ENCODE assay signal across 1 cellular context in the genomic region with DNA sequence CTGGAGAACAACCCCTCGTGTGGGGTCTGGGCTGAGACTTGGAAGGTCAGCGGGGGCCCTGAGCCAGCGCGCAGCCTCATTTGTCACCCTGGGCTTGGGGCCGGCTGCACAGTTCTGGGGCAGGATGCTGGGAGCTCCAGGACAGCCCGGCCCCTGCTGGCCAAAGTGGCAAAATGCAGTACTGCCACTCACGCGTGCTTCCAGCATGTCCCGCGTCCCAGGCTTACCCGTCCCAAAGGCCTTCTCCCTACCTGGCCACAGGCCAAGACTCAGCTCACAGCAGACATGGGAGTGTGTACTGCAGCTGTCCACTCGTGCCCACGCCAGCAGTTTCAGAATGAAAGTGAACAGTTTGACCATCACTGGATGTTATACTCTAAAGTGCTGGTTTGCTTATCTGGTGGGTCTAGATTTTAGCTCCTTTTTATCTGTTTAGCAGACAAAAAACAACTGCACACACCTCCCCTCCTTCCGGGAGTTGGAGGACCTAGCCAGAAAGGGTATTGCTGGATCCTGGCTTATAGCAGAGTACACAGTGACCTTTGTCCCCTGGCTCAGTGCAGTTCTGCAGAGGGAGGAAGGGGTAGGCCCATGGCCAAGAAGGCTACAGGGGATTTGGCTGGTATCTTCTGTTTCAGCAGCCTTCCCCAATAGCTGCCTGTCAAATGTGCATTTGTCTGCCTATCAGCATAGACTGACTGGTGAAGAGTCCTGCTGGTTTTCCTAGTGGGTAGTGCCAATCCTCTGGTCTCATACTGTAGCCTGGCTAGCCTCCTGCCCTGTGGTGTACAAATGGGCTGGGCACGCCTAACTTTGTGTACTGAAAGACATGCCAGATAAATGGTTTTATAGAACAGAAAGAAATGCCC.
TF ChIP-seq lines count a peak whose summit lies in the region.

No MANE protein-coding gene starts in this region.

TF ChIP-seq in K562, 482 proteins besides CTCF, POLR2A, EP300 and RAD21 (continued from another document and continues in another):
- TF ChIP-seq STAT6 (CRISPR knock-in tag; IDR thresholded peaks at IDR 0.05) (no peak), MNT (conservative IDR thresholded peaks at IDR 0.05) (peak; percentile 21 to 48; a peak in 1 of 4 replicates), SRSF3 (IDR thresholded peaks at IDR 0.05; ENCODE audit: insufficient read depth, low read length) (no peak), RBFOX2 (IDR thresholded peaks at IDR 0.05; ENCODE audit: low read depth, low read length) (peak; percentile 57), HMG20A (CRISPR knock-in tag; conservative IDR thresholded peaks at IDR 0.05) (no peak), ZNF518B (CRISPR knock-in tag; IDR thresholded peaks at IDR 0.05) (no peak), HLTF (IDR thresholded peaks at IDR 0.05) (no peak), C11orf30 (IDR thresholded peaks at IDR 0.05; ENCODE audit: low read depth) (no peak), GTF2A2 (tag; IDR thresholded peaks at IDR 0.05) (no peak), XRCC3 (IDR thresholded peaks at IDR 0.05) (no peak), SMAD4 (CRISPR knock-in tag; conservative IDR thresholded peaks at IDR 0.05) (peak; percentile 27; the same call in 1 of the 2 replicates), AFF1 (IDR thresholded peaks at IDR 0.05; ENCODE audit: low read depth in 1 of 2, partially characterized antibody in 2 of 2) (no peak), HMGN3 (IDR thresholded peaks at IDR 0.05; ENCODE audit: borderline replicate concordance, extremely low read depth, insufficient read length, low read depth, low read length) (no peak), PREB (CRISPR knock-in tag; IDR thresholded peaks at IDR 0.05) (no peak), ZKSCAN3 (CRISPR knock-in tag; IDR thresholded peaks at IDR 0.05) (no peak), NCOR1 (IDR thresholded peaks at IDR 0.05) (no peak), FOXP1 (CRISPR knock-in tag; IDR thresholded peaks at IDR 0.05) (no peak), ZNF785 (CRISPR knock-in tag; IDR thresholded peaks at IDR 0.05) (no peak), PHB2 (IDR thresholded peaks at IDR 0.05; ENCODE audit: low read depth) (no peak), MTF1 (CRISPR knock-in tag; IDR thresholded peaks at IDR 0.05; ENCODE audit: borderline replicate concordance) (no peak), ESRRA (IDR thresholded peaks at IDR 0.05; ENCODE audit: borderline replicate concordance, low read depth) (no peak), JUNB (CRISPR knock-in tag; conservative IDR thresholded peaks at IDR 0.05) (no peak), ZNF121 (CRISPR knock-in tag; conservative IDR thresholded peaks at IDR 0.05) (no peak), ZFP1 (CRISPR knock-in tag; IDR thresholded peaks at IDR 0.05) (no peak), TRIM28 (IDR thresholded peaks at IDR 0.05) (no peak)
- TF ChIP-seq, protein P1, sequence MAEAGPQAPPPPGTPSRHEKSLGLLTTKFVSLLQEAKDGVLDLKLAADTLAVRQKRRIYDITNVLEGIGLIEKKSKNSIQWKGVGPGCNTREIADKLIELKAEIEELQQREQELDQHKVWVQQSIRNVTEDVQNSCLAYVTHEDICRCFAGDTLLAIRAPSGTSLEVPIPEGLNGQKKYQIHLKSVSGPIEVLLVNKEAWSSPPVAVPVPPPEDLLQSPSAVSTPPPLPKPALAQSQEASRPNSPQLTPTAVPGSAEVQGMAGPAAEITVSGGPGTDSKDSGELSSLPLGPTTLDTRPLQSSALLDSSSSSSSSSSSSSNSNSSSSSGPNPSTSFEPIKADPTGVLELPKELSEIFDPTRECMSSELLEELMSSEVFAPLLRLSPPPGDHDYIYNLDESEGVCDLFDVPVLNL (CRISPR knock-in tag; IDR thresholded peaks at IDR 0.05; ENCODE audit: low read depth) = no peak
- TF ChIP-seq, protein P2, sequence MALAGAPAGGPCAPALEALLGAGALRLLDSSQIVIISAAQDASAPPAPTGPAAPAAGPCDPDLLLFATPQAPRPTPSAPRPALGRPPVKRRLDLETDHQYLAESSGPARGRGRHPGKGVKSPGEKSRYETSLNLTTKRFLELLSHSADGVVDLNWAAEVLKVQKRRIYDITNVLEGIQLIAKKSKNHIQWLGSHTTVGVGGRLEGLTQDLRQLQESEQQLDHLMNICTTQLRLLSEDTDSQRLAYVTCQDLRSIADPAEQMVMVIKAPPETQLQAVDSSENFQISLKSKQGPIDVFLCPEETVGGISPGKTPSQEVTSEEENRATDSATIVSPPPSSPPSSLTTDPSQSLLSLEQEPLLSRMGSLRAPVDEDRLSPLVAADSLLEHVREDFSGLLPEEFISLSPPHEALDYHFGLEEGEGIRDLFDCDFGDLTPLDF (CRISPR knock-in tag; IDR thresholded peaks at IDR 0.05) = no peak
- TF ChIP-seq, protein P3, sequence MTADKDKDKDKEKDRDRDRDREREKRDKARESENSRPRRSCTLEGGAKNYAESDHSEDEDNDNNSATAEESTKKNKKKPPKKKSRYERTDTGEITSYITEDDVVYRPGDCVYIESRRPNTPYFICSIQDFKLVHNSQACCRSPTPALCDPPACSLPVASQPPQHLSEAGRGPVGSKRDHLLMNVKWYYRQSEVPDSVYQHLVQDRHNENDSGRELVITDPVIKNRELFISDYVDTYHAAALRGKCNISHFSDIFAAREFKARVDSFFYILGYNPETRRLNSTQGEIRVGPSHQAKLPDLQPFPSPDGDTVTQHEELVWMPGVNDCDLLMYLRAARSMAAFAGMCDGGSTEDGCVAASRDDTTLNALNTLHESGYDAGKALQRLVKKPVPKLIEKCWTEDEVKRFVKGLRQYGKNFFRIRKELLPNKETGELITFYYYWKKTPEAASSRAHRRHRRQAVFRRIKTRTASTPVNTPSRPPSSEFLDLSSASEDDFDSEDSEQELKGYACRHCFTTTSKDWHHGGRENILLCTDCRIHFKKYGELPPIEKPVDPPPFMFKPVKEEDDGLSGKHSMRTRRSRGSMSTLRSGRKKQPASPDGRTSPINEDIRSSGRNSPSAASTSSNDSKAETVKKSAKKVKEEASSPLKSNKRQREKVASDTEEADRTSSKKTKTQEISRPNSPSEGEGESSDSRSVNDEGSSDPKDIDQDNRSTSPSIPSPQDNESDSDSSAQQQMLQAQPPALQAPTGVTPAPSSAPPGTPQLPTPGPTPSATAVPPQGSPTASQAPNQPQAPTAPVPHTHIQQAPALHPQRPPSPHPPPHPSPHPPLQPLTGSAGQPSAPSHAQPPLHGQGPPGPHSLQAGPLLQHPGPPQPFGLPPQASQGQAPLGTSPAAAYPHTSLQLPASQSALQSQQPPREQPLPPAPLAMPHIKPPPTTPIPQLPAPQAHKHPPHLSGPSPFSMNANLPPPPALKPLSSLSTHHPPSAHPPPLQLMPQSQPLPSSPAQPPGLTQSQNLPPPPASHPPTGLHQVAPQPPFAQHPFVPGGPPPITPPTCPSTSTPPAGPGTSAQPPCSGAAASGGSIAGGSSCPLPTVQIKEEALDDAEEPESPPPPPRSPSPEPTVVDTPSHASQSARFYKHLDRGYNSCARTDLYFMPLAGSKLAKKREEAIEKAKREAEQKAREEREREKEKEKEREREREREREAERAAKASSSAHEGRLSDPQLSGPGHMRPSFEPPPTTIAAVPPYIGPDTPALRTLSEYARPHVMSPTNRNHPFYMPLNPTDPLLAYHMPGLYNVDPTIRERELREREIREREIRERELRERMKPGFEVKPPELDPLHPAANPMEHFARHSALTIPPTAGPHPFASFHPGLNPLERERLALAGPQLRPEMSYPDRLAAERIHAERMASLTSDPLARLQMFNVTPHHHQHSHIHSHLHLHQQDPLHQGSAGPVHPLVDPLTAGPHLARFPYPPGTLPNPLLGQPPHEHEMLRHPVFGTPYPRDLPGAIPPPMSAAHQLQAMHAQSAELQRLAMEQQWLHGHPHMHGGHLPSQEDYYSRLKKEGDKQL (CRISPR knock-in tag; IDR thresholded peaks at IDR 0.05; ENCODE audit: borderline replicate concordance) = no peak
